ENCODE assay signal across 8 cellular contexts in genomic region chr6:7155871-7156579, GRCh38. TPM values are rescaled to one million over a fixed set of nuclear protein-coding genes. Genes with fewer than 3 reads are reported as not detected.
DNase-seq lines count a peak whose midpoint lies in the region; ATAC-seq, FAIRE-seq and TF ChIP-seq lines count a peak whose summit lies in the region.

No MANE protein-coding gene starts in this region.

- H3K4me1 ChIP-seq in psoas muscle (peaks cover 74% of the 10 kb centered on the region), pancreas (peaks cover 17 to 63% (median 32%) of the 10 kb centered on the region in 3 donors)

- 26 to 45% (median 33%) methylated on average over 7 of the region's 7 CpGs for WGBS in psoas muscle, 3 donors
- WGBS in pancreas, 2 donors = 51 to 54% methylated on average over 7 of the region's 7 CpGs

- H3K27me3 ChIP-seq in psoas muscle (ENCODE audit: insufficient read depth in 3 of 3, low read length in 2 of 3) (no peaks in the 10 kb centered on the region), pancreas (no peaks in the 10 kb centered on the region), WERI-Rb-1 (ENCODE audit: insufficient read depth, low read depth, severe bottlenecking) (no peaks in the 10 kb centered on the region)

- H3K4me1 Mint-ChIP-seq in activated T-helper 2 cell treated with anti-CD3 and anti-CD28 coated beads, Interferon-gamma antibody, Interleukin-2, Interleukin-4, amounts not matched to agents 10 μg/mL and 5 μg/mL and 100 μg/mL, durations not matched to agents 14 hours and 24 hours and 36 hours (ENCODE audit: low read depth) = peaks cover 54% of the 10 kb centered on the region

- no peak for DNase-seq in activated T-helper 2 cell treated with anti-CD3 and anti-CD28 coated beads, Interferon-gamma antibody, Interleukin-2, Interleukin-4, amounts not matched to agents 10 μg/mL and 5 μg/mL and 100 μg/mL, durations not matched to agents 14 hours and 24 hours and 36 hours (ENCODE audit: low spot score)
- DNase-seq in psoas muscle (no peak), pancreas (no peak), WERI-Rb-1 (no peak), hippocampal formation (lab: John Stamatoyannopoulos, UW) (no peak), NCI-H2227 (lab: John Stamatoyannopoulos, UW; ENCODE audit: unreplicated experiment) (no peak)

- H3K36me3 ChIP-seq in psoas muscle (ENCODE audit: insufficient read depth in 1 of 2, low read depth in 1 of 2) = no peaks in the 10 kb centered on the region
- no peaks in the 10 kb centered on the region for H3K36me3 ChIP-seq in pancreas
- H3K36me3 ChIP-seq in WERI-Rb-1 = peaks cover 10% of the 10 kb centered on the region

- peak overlapping the region; percentile 71 for H3K27ac ChIP-seq in psoas muscle
- no peak overlapping the region for H3K27ac ChIP-seq in pancreas
- no peak overlapping the region for H3K27ac ChIP-seq in WERI-Rb-1

- H3K4me3 ChIP-seq in psoas muscle (no peak overlapping the region), pancreas (no peak overlapping the region), WERI-Rb-1 (ENCODE audit: low read depth, low read length) (no peak overlapping the region)

- TF ChIP-seq CTCF in psoas muscle (IDR thresholded peaks at IDR 0.05) (no peak), pancreas (IDR thresholded peaks at IDR 0.05) (no peak), WERI-Rb-1 (IDR thresholded peaks at IDR 0.05; ENCODE audit: low read depth, low read length) (no peak)

- H3K9me3 ChIP-seq in psoas muscle = no peaks in the 10 kb centered on the region
- no peaks in the 10 kb centered on the region for H3K9me3 ChIP-seq in pancreas
- no peaks in the 10 kb centered on the region for H3K9me3 ChIP-seq in WERI-Rb-1 (ENCODE audit: severe bottlenecking)

- H3K36me3 Mint-ChIP-seq in activated T-helper 2 cell treated with anti-CD3 and anti-CD28 coated beads, Interferon-gamma antibody, Interleukin-2, Interleukin-4, amounts not matched to agents 10 μg/mL and 5 μg/mL and 100 μg/mL, durations not matched to agents 14 hours and 24 hours and 36 hours (ENCODE audit: low read depth) = peaks cover 20% of the 10 kb centered on the region

- no peaks in the 10 kb centered on the region for H3K9me3 Mint-ChIP-seq in activated T-helper 2 cell treated with anti-CD3 and anti-CD28 coated beads, Interferon-gamma antibody, Interleukin-2, Interleukin-4, amounts not matched to agents 10 μg/mL and 5 μg/mL and 100 μg/mL, durations not matched to agents 14 hours and 24 hours and 36 hours

- ATAC-seq in GM19023 (IDR thresholded peaks at IDR 0.05; ENCODE audit: unreplicated experiment) = peak; percentile 40
- peak; percentile 54 for ATAC-seq in HG02852 (IDR thresholded peaks at IDR 0.05; ENCODE audit: unreplicated experiment)
- peak; percentile 39 to 79 (median 70) for ATAC-seq in psoas muscle
- no peak for ATAC-seq in pancreas

- FAIRE-seq in pancreas (lab: Jason Lieb, UNC) = no peak

- intact Hi-C loops in activated T-helper 2 cell treated with anti-CD3 and anti-CD28 coated beads, Interferon-gamma antibody, Interleukin-2, Interleukin-4, amounts not matched to agents 10 μg/mL and 5 μg/mL and 100 μg/mL, durations not matched to agents 14 hours and 24 hours and 36 hours (cut with micrococcal nuclease) = loop anchor here (2.0 kb wide), 1 partner anchor 19 kb away; no protein-coding TSS in a partner anchor
- intact Hi-C loops in psoas muscle (cut with DNase I) (no loop called here), pancreas (cut with DNase I) (no loop called here)

- H3K4me3 Mint-ChIP-seq in activated T-helper 2 cell treated with anti-CD3 and anti-CD28 coated beads, Interferon-gamma antibody, Interleukin-2, Interleukin-4, amounts not matched to agents 10 μg/mL and 5 μg/mL and 100 μg/mL, durations not matched to agents 14 hours and 24 hours and 36 hours (ENCODE audit: low read depth) = no peak overlapping the region

- no peaks in the 10 kb centered on the region for H3K27me3 Mint-ChIP-seq in activated T-helper 2 cell treated with anti-CD3 and anti-CD28 coated beads, Interferon-gamma antibody, Interleukin-2, Interleukin-4, amounts not matched to agents 10 μg/mL and 5 μg/mL and 100 μg/mL, durations not matched to agents 14 hours and 24 hours and 36 hours (ENCODE audit: low read depth)

- H3K27ac Mint-ChIP-seq in activated T-helper 2 cell treated with anti-CD3 and anti-CD28 coated beads, Interferon-gamma antibody, Interleukin-2, Interleukin-4, amounts not matched to agents 10 μg/mL and 5 μg/mL and 100 μg/mL, durations not matched to agents 14 hours and 24 hours and 36 hours = peak overlapping the region; percentile 48

RNA-seq across cellular contexts. Expression of gene RREB1, which starts 48.3 kb away (rescaled TPM):
- 23.1 and 23.6 TPM in 2 replicates for total RNA-seq in activated T-helper 2 cell treated with anti-CD3 and anti-CD28 coated beads, Interferon-gamma antibody, Interleukin-2, Interleukin-4, amounts not matched to agents 10 μg/mL and 5 μg/mL and 100 μg/mL, durations not matched to agents 14 hours and 24 hours and 36 hours
- total RNA-seq in psoas muscle (10 to 100 TPM; 32.7 to 49.4 (median 39.6) TPM), pancreas (10 to 100 TPM; 22.7 to 45.3 (median 30.5) TPM)
- polyA plus RNA-seq in psoas muscle (10 to 100 TPM in 1 of 3 donors, 1 to 10 TPM in 2; 4.6 to 15.1 (median 8.9) TPM), pancreas (10 to 100 TPM in 1 of 2 donors, 1 to 10 TPM in 1; 8.9 to 12.4 TPM)

Comparison
In these comparisons a context has a peak if more than half of its experiments do, and no peak if none do; other contexts are left out.
1. ATAC-seq: peak in GM19023 (single experiment), HG02852 (single experiment) and psoas muscle (4 of 4); none in pancreas (0 of 4).